ENCODE assay signal across 16 cellular contexts in genomic region chr2:11508279-11508678, GRCh38.
DNase-seq lines count a peak whose midpoint lies in the region; ATAC-seq and TF ChIP-seq lines count a peak whose summit lies in the region.
"Had no signal": no experiment of that assay in that cellular context is flagged by ENCODE, and none has a peak within 500 bp of the region (broad histone marks: within the 10 kb centered on the region; RNA-seq: fewer than 3 reads in every experiment).

No MANE protein-coding gene starts in this region.

- DNase-seq in iris pigment epithelial cell (ENCODE audit: low read depth) = peak; percentile 36
- peak; percentile 39 for DNase-seq in putamen (ENCODE audit: low spot score)
- DNase-seq in NCI-H446 (lab: John Stamatoyannopoulos, UW) = no peak
- no peak for DNase-seq in NCI-H524 treated with DMSO at 0.1 percent for 48 hours (lab: John Stamatoyannopoulos, UW)
- DNase-seq: CD8-positive, alpha-beta memory T cell; central memory CD4-positive, alpha-beta T cell; effector memory CD4-positive, alpha-beta T cell; esophagus squamous epithelium; naive thymus-derived CD4-positive, alpha-beta T cell; SK-N-SH; T-helper 9 cell; tibial artery had no signal

- ATAC-seq in GM18858 (IDR thresholded peaks at IDR 0.05; ENCODE audit: unreplicated experiment) = no peak
- no peak for ATAC-seq in HG03095 (IDR thresholded peaks at IDR 0.05; ENCODE audit: unreplicated experiment)
- ATAC-seq: naive thymus-derived CD4-positive, alpha-beta T cell had no signal

- H3K27ac ChIP-seq in C4-2B (peak overlapping the region; percentile 55), VCaP (peak overlapping the region; percentile 88)
- H3K27ac ChIP-seq: esophagus squamous epithelium, tibial artery had no signal

- TF ChIP-seq CTCF in C4-2B (conservative IDR thresholded peaks at IDR 0.05) (no peak), VCaP (conservative IDR thresholded peaks at IDR 0.05) (no peak)

Comparison
In these comparisons a context has a peak if more than half of its experiments do, and no peak if none do; other contexts are left out.
1. DNase-seq: peak in iris pigment epithelial cell (single experiment) and putamen (single experiment); none in NCI-H446 (0 of 2) and NCI-H524 treated with DMSO at 0.1 percent for 48 hours (single experiment).